In genomic region chr11:111938687-111939160, GRCh38 we compare ENCODE assay signal across 9 cellular contexts. TPM values are rescaled to one million over a fixed set of nuclear protein-coding genes. Genes with fewer than 3 reads are reported as not detected.
DNase-seq lines count a peak whose midpoint lies in the region; ATAC-seq, FAIRE-seq and TF ChIP-seq lines count a peak whose summit lies in the region.
"Had no signal": no experiment of that assay in that cellular context is flagged by ENCODE, and none has a peak within 500 bp of the region (broad histone marks: within the 10 kb centered on the region; RNA-seq: fewer than 3 reads in every experiment).

No MANE protein-coding gene starts in this region.

- DNase-seq in A673 (ENCODE audit: low spot score) (peak; percentile 35), GM18507 (ENCODE audit: extremely low spot score, insufficient read length, low read depth) (no peak), OCI-LY7 (ENCODE audit: low spot score) (peak; percentile 67), astrocyte of the spinal cord (ENCODE audit: low read depth, low spot score) (peak; percentile 76), left lung (no peak), type B pancreatic cell (ENCODE audit: extremely low spot score, unreplicated experiment) (no peak), ecto neural progenitor cell (ENCODE audit: low spot score) (no peak)

- BruUV-seq in A673 (replicated peaks; lab: Mats Ljungman, UMichigan) (TSS peak; percentile 32), OCI-LY7 (replicated peaks; lab: Mats Ljungman, UMichigan) (no TSS peak)

- peak overlapping the region; percentile 1 for H3K27ac Mint-ChIP-seq in type B pancreatic cell

- no peaks in the 10 kb centered on the region for H4K20me1 ChIP-seq in OCI-LY7 (ENCODE audit: insufficient read depth, low read length)

- no peak for TF ChIP-seq CTCF in A673 (conservative IDR thresholded peaks at IDR 0.05; ENCODE audit: low read depth, low read length)
- TF ChIP-seq CTCF in OCI-LY7 (conservative IDR thresholded peaks at IDR 0.05; ENCODE audit: low read length) = no peak
- no peak for TF ChIP-seq CTCF in astrocyte of the spinal cord (IDR thresholded peaks at IDR 0.05; ENCODE audit: low read depth, low read length)
- no peak for TF ChIP-seq CTCF in left lung (IDR thresholded peaks at IDR 0.05)
- TF ChIP-seq CTCF in type B pancreatic cell (conservative IDR thresholded peaks at IDR 0.05) = no peak

- H3K27me3 ChIP-seq in A673 (replicated peaks; ENCODE audit: insufficient read depth, low read depth, low read length, poor library complexity) (no peaks in the 10 kb centered on the region), left lung (no peaks in the 10 kb centered on the region)

- no peaks in the 10 kb centered on the region for H3K9me3 ChIP-seq in A673 (ENCODE audit: low read depth, low read length, poor library complexity, severe bottlenecking)
- H3K9me3 ChIP-seq in OCI-LY7 (ENCODE audit: low read length) = no peaks in the 10 kb centered on the region
- H3K9me3 ChIP-seq in left lung = no peaks in the 10 kb centered on the region

- no peaks in the 10 kb centered on the region for H3K36me3 ChIP-seq in A673 (ENCODE audit: insufficient read depth, low read length, poor library complexity, severe bottlenecking)
- no peaks in the 10 kb centered on the region for H3K36me3 ChIP-seq in OCI-LY7 (ENCODE audit: insufficient read depth, low read length)
- H3K36me3 ChIP-seq in left lung = no peaks in the 10 kb centered on the region

- ATAC-seq in HG02870 (IDR thresholded peaks at IDR 0.05; ENCODE audit: unreplicated experiment) = peak; percentile 93
- peak; percentile 34 for ATAC-seq in left lung

- no peaks in the 10 kb centered on the region for H3K9me3 Mint-ChIP-seq in type B pancreatic cell

- in situ Hi-C loops in astrocyte of the spinal cord (cut with HindIII; ENCODE audit: low sequenced_read_pairs) = no loop called here

- peak overlapping the region; percentile 98 for H2AFZ ChIP-seq in OCI-LY7 (ENCODE audit: low read length)

- H3K4me2 ChIP-seq in OCI-LY7 (ENCODE audit: low read length) = peak overlapping the region; percentile 83

- H3K27ac ChIP-seq in A673 (ENCODE audit: low read depth, low read length, poor library complexity, severe bottlenecking) (no peak overlapping the region), OCI-LY7 (ENCODE audit: low read depth, low read length, poor library complexity, severe bottlenecking) (peak overlapping the region; percentile 39), left lung (no peak overlapping the region)

- intact Hi-C loops in A673 (cut with micrococcal nuclease; ENCODE audit: unreplicated experiment) = loop anchor here (5.0 to 10.0 kb wide), 2 partner anchors 146 to 344 kb away; partner anchors contain the start of genes SDHD and TIMM8B
- intact Hi-C loops in OCI-LY7 (cut with micrococcal nuclease; ENCODE audit: unreplicated experiment) = loop anchor here (5.0 kb wide), 1 partner anchor 149 kb away; the partner anchor contains the start of genes SDHD and TIMM8B
- intact Hi-C loops in left lung (cut with DNase I) = loop anchor here in 1 of 2 donors (5.0 kb wide), 1 partner anchor 39 kb away; no protein-coding TSS in a partner anchor

- peak; percentile 69 for FAIRE-seq in GM18507 (lab: Jason Lieb, UNC)
- FAIRE-seq: islet of Langerhans had no signal

- H3K4me1 Mint-ChIP-seq in type B pancreatic cell (ENCODE audit: unreplicated experiment) = peaks cover 40% of the 10 kb centered on the region

- peaks cover 4% of the 10 kb centered on the region for H3K27me3 Mint-ChIP-seq in type B pancreatic cell

- peaks cover 44% of the 10 kb centered on the region for H3K4me1 ChIP-seq in A673 (ENCODE audit: insufficient read depth, low read length, poor library complexity, severe bottlenecking)
- peaks cover 42% of the 10 kb centered on the region for H3K4me1 ChIP-seq in OCI-LY7 (ENCODE audit: insufficient read depth, low read length, poor library complexity, severe bottlenecking)
- H3K4me1 ChIP-seq in left lung = peaks cover 13 to 40% of the 10 kb centered on the region in 2 donors

- no peaks in the 10 kb centered on the region for H3K79me2 ChIP-seq in OCI-LY7 (ENCODE audit: insufficient read depth, low read depth, low read length)

- H3K9me2 ChIP-seq in OCI-LY7 (ENCODE audit: insufficient read depth, low read length) = no peaks in the 10 kb centered on the region

- H3K4me3 ChIP-seq in A673 (ENCODE audit: low read depth, low read length, poor library complexity, severe bottlenecking) = peak overlapping the region; percentile 58
- peak overlapping the region; percentile 70 for H3K4me3 ChIP-seq in OCI-LY7 (ENCODE audit: low read depth, low read length, poor library complexity, severe bottlenecking)
- H3K4me3 ChIP-seq in astrocyte of the spinal cord (ENCODE audit: low read depth, low read length) = peak overlapping the region; percentile 60
- peak overlapping the region in 1 of 2 donors; percentile 62 for H3K4me3 ChIP-seq in left lung

- no peaks in the 10 kb centered on the region for H3K36me3 Mint-ChIP-seq in type B pancreatic cell

- H3K4me3 Mint-ChIP-seq in type B pancreatic cell = peak overlapping the region; percentile 88

- CTCF ChIA-PET in A673 (lab: Charles Lee) = interaction anchor here (0.5 to 1.0 kb wide), 3 partner anchors 9 to 17 kb away, joined by 3 to 7 read pairs (median 5); no protein-coding TSS in a partner anchor
- CTCF ChIA-PET in OCI-LY7 (lab: Charles Lee; ENCODE audit: unreplicated experiment) = interaction anchor here (2.9 to 3.6 kb wide), 2 partner anchors 12 to 43 kb away, joined by 12 read pairs; no protein-coding TSS in a partner anchor

- POLR2A ChIA-PET in A673 (lab: Charles Lee; ENCODE audit: low non-redundant PET) (interaction anchor here (0.5 to 0.8 kb wide), 3 partner anchors 78 to 580 kb away, joined by 3 to 13 read pairs (median 3); no protein-coding TSS in a partner anchor), OCI-LY7 (lab: Charles Lee) (interaction anchor here (0.6 to 6.4 kb wide), 17 partner anchors 9 to 242 kb away, joined by 3 to 54 read pairs (median 3); partner anchors contain the start of genes ALG9, DLAT and NKAPD1)

RNA-seq across cellular contexts. Expression of gene DIXDC1, which starts 1.6 kb away (rescaled TPM):
- total RNA-seq in A673 (2021) (22.4 and 24.6 TPM in 2 replicates), OCI-LY7 (2022) (5.5 and 7.3 TPM in 2 replicates), left lung (10 to 100 TPM; 10.9 to 11.1 TPM), type B pancreatic cell (ENCODE audit: low replicate concordance) (4.8 and 22.0 TPM in 2 replicates)
- 5.5 and 6.9 TPM in 2 replicates for total RNA-seq in OCI-LY7 (2014; rRNA removed; shearing (Covaris generic))

RNA-seq across cellular contexts. Expression of gene C11orf52, which starts 20.0 kb away (rescaled TPM):
- total RNA-seq in A673 (2021) = 1.4 and 1.5 TPM in 2 replicates
- not detected in 2 replicates for total RNA-seq in OCI-LY7 (2014; rRNA removed; shearing (Covaris generic))
- total RNA-seq in OCI-LY7 (2022) = not detected in 2 replicates
- total RNA-seq in left lung = 10 to 100 TPM in 1 of 2 donors, 1 to 10 TPM in 1; 6.2 to 15.6 TPM
- total RNA-seq in type B pancreatic cell (ENCODE audit: low replicate concordance) = 1.8 and 7.6 TPM in 2 replicates

RNA-seq across cellular contexts. Expression of gene HSPB2, which starts 26.2 kb away (rescaled TPM):
- total RNA-seq in A673 (2021) (not detected in 2 replicates), OCI-LY7 (2022) (not detected in 2 replicates), left lung (1 to 10 TPM; 3.7 to 4.6 TPM), type B pancreatic cell (ENCODE audit: low replicate concordance) (not detected in 2 replicates)
- not detected in 2 replicates for total RNA-seq in OCI-LY7 (2014; rRNA removed; shearing (Covaris generic))

RNA-seq across cellular contexts. Expression of gene CRYAB, which starts 27.2 kb away (rescaled TPM):
- 0.87 and 1.6 TPM in 2 replicates for total RNA-seq in A673 (2021)
- total RNA-seq in OCI-LY7 (2014; rRNA removed; shearing (Covaris generic)) = not detected in 2 replicates
- not detected in 2 replicates for total RNA-seq in OCI-LY7 (2022)
- total RNA-seq in left lung = 10 to 100 TPM; 41.5 to 89.2 TPM
- total RNA-seq in type B pancreatic cell (ENCODE audit: low replicate concordance) = 0.48 TPM in 1 of 2 replicates, not detected in the other

RNA-seq across cellular contexts. Expression of gene CFAP68, which starts 59.4 kb away (rescaled TPM):
- total RNA-seq in A673 (2021) = 16.5 and 16.9 TPM in 2 replicates
- 14.8 and 17.3 TPM in 2 replicates for total RNA-seq in OCI-LY7 (2014; rRNA removed; shearing (Covaris generic))
- 18.8 and 22.4 TPM in 2 replicates for total RNA-seq in OCI-LY7 (2022)
- 10 to 100 TPM; 20.4 to 20.9 TPM for total RNA-seq in left lung
- total RNA-seq in type B pancreatic cell (ENCODE audit: low replicate concordance) = 24.0 and 29.5 TPM in 2 replicates

Comparison
In these comparisons a context has a peak if more than half of its experiments do, and no peak if none do; other contexts are left out.
1. DNase-seq: peak in A673 (single experiment), OCI-LY7 (single experiment) and astrocyte of the spinal cord (single experiment); none in GM18507 (single experiment), left lung (0 of 2), type B pancreatic cell (single experiment) and ecto neural progenitor cell (single experiment).